ENCODE assay signal across 1 cellular context in the genomic region with DNA sequence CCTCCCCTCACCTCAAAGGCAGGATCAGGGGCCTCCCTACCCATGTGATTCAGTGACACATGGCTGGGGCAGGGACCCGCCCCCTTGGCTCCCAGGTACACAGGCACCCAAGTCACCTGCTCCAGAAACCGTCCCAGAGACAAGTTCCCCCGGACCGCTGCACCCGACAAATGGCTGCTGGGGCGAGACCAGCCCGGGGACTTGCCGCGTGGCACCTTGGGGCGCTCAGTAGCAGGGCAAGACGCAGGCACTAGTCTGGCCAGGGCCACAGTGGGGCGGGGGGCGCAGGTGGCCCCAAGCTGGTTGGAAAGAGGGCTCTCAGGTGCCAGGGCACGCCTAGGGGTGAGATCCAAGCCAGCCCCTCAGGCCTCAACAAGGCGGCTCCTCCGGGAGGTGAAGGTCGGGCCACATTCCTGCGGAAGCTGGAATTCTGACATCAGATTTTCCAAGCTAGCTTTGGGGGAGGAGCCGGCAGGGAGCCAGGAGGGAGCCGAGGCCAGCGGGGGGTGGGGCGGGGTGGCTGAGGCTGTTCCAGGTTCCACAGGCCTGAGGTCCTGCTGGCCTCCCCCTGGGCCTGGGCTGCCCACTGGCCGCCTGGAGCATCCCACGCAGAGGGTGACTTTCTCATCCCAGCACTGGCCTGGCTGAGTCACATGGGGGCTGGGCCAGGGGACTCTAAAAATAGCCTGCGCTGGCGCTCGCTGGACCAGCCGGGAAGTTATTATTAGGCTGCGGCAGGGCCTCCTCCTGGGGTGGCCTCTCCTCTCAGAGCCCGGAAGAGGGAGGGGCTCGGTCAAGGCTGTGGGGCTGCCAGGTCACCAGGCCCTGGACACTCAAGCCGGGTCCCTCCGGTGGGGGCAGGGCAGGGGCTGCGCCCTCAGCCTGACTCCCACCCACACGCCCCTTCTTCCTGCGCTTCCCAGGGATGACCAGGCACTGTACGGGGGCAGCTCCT.
TF ChIP-seq lines count a peak whose summit lies in the region.

No MANE protein-coding gene starts in this region.

TF ChIP-seq in HepG2, 621 proteins besides CTCF, POLR2A, EP300 and RAD21 (continued from another document and continues in another):
- TF ChIP-seq, protein P1, sequence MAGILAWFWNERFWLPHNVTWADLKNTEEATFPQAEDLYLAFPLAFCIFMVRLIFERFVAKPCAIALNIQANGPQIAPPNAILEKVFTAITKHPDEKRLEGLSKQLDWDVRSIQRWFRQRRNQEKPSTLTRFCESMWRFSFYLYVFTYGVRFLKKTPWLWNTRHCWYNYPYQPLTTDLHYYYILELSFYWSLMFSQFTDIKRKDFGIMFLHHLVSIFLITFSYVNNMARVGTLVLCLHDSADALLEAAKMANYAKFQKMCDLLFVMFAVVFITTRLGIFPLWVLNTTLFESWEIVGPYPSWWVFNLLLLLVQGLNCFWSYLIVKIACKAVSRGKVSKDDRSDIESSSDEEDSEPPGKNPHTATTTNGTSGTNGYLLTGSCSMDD (CRISPR knock-in tag; IDR thresholded peaks at IDR 0.05), result no peak
- TF ChIP-seq ZNF615 (CRISPR knock-in tag; IDR thresholded peaks at IDR 0.05; ENCODE audit: borderline replicate concordance), result no peak
- TF ChIP-seq, protein P2, sequence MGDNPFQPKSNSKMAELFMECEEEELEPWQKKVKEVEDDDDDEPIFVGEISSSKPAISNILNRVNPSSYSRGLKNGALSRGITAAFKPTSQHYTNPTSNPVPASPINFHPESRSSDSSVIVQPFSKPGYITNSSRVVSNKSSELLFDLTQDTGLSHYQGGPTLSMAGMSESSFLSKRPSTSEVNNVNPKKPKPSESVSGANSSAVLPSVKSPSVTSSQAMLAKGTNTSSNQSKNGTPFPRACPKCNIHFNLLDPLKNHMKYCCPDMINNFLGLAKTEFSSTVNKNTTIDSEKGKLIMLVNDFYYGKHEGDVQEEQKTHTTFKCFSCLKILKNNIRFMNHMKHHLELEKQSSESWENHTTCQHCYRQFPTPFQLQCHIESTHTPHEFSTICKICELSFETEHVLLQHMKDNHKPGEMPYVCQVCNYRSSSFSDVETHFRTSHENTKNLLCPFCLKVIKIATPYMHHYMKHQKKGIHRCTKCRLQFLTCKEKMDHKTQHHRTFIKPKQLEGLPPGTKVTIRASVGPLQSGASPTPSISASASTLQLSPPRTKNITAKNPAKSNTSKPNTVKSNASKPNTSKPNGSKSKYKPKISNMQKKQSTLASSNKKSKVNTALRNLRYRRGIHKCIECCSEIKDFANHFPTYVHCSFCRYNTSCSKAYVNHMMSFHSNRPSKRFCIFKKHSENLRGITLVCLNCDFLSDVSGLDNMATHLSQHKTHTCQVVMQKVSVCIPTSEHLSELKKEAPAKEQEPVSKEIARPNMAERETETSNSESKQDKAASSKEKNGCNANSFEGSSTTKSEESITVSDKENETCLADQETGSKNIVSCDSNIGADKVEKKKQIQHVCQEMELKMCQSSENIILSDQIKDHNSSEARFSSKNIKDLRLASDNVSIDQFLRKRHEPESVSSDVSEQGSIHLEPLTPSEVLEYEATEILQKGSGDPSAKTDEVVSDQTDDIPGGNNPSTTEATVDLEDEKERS (CRISPR knock-in tag; IDR thresholded peaks at IDR 0.05), result peak; percentile 30; the same call in 1 of the 2 replicates
- TF ChIP-seq KMT2A (CRISPR knock-in tag; IDR thresholded peaks at IDR 0.05), result no peak
- peak; percentile 54; the same call in 1 of the 2 replicates for TF ChIP-seq ZNF350 (CRISPR knock-in tag; IDR thresholded peaks at IDR 0.05; ENCODE audit: borderline replicate concordance, low read depth)
- TF ChIP-seq SNRNP70 (IDR thresholded peaks at IDR 0.05; ENCODE audit: low read depth, low read length), result no peak
- TF ChIP-seq JDP2 (CRISPR knock-in tag; IDR thresholded peaks at IDR 0.05; ENCODE audit: borderline replicate concordance), result no peak
- peak; percentile 68 for TF ChIP-seq BCL6 (CRISPR knock-in tag; IDR thresholded peaks at IDR 0.05)
- no peak for TF ChIP-seq FLYWCH1 (CRISPR knock-in tag; IDR thresholded peaks at IDR 0.05)
- TF ChIP-seq ZNF713 (CRISPR knock-in tag; IDR thresholded peaks at IDR 0.05), result no peak
- no peak for TF ChIP-seq PTBP1 (IDR thresholded peaks at IDR 0.05; ENCODE audit: low read depth, low read length, poor library complexity, severe bottlenecking)
- no peak for TF ChIP-seq EZH2 (conservative IDR thresholded peaks at IDR 0.05; ENCODE audit: low read depth, low read length)
- peak; percentile 69 for TF ChIP-seq GFI1 (CRISPR knock-in tag; IDR thresholded peaks at IDR 0.05; ENCODE audit: borderline replicate concordance)
- no peak for TF ChIP-seq NCOA5 (CRISPR knock-in tag; IDR thresholded peaks at IDR 0.05)
- no peak for TF ChIP-seq ZMYM2 (CRISPR knock-in tag; IDR thresholded peaks at IDR 0.05)
- no peak for TF ChIP-seq ZNF326 (CRISPR knock-in tag; IDR thresholded peaks at IDR 0.05; ENCODE audit: borderline replicate concordance)
- TF ChIP-seq MEF2D (CRISPR knock-in tag; IDR thresholded peaks at IDR 0.05), result peak; percentile 100
- TF ChIP-seq, protein P3, sequence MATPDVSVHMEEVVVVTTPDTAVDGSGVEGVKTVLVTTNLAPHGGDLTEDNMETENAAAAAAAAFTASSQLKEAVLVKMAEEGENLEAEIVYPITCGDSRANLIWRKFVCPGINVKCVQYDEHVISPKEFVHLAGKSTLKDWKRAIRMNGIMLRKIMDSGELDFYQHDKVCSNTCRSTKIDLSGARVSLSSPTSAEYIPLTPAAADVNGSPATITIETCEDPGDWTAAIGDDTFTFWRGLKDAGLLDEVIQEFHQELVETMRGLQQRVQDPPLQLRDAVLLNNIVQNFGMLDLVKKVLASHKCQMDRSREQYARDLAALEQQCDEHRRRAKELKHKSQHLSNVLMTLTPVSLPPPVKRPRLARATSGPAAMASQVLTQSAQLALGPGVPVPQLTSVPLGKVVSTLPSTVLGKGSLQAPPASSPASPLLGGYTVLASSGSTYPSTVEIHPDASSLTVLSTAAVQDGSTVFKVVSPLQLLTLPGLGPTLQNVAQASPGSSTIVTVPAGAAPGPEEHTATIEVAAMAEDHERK (CRISPR knock-in tag; IDR thresholded peaks at IDR 0.05; ENCODE audit: low read depth), result no peak
- TF ChIP-seq, protein P4, sequence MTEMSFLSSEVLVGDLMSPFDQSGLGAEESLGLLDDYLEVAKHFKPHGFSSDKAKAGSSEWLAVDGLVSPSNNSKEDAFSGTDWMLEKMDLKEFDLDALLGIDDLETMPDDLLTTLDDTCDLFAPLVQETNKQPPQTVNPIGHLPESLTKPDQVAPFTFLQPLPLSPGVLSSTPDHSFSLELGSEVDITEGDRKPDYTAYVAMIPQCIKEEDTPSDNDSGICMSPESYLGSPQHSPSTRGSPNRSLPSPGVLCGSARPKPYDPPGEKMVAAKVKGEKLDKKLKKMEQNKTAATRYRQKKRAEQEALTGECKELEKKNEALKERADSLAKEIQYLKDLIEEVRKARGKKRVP (CRISPR knock-in tag; IDR thresholded peaks at IDR 0.05), result no peak
- peak; percentile 41; the same call in 1 of the 2 replicates for TF ChIP-seq ZBTB8A (CRISPR knock-in tag; IDR thresholded peaks at IDR 0.05; ENCODE audit: borderline replicate concordance, low read depth)
- TF ChIP-seq KAT7 (CRISPR knock-in tag; IDR thresholded peaks at IDR 0.05; ENCODE audit: borderline replicate concordance), result no peak; the same call in 1 of the 2 replicates
- TF ChIP-seq ZNF484 (CRISPR knock-in tag; IDR thresholded peaks at IDR 0.05; ENCODE audit: borderline replicate concordance, low read depth), result no peak
- TF ChIP-seq PAX8 (CRISPR knock-in tag; IDR thresholded peaks at IDR 0.05; ENCODE audit: borderline replicate concordance), result no peak
- TF ChIP-seq ARHGAP35 (CRISPR knock-in tag; IDR thresholded peaks at IDR 0.05; ENCODE audit: borderline replicate concordance), result peak; percentile 33; the same call in 1 of the 2 replicates
- no peak for TF ChIP-seq ZNF17 (CRISPR knock-in tag; IDR thresholded peaks at IDR 0.05)
- TF ChIP-seq, protein P5, sequence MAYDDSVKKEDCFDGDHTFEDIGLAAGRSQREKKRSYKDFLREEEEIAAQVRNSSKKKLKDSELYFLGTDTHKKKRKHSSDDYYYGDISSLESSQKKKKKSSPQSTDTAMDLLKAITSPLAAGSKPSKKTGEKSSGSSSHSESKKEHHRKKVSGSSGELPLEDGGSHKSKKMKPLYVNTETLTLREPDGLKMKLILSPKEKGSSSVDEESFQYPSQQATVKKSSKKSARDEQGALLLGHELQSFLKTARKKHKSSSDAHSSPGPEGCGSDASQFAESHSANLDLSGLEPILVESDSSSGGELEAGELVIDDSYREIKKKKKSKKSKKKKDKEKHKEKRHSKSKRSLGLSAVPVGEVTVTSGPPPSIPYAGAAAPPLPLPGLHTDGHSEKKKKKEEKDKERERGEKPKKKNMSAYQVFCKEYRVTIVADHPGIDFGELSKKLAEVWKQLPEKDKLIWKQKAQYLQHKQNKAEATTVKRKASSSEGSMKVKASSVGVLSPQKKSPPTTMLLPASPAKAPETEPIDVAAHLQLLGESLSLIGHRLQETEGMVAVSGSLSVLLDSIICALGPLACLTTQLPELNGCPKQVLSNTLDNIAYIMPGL (CRISPR knock-in tag; IDR thresholded peaks at IDR 0.05; ENCODE audit: borderline replicate concordance in 1 of 2, low read depth in 1 of 2), result peak in 1 of 2 experiments; percentile 21; a peak in 2 of 4 replicates
- no peak; the same call in 1 of the 2 replicates for TF ChIP-seq KLF15 (CRISPR knock-in tag; IDR thresholded peaks at IDR 0.05; ENCODE audit: borderline replicate concordance)
- TF ChIP-seq ZNF383 (CRISPR knock-in tag; IDR thresholded peaks at IDR 0.05; ENCODE audit: borderline replicate concordance), result no peak
- TF ChIP-seq DNMT3B (CRISPR knock-in tag; conservative IDR thresholded peaks at IDR 0.05), result 0 out of 2 replicates have a peak, but pooled peaks have one; percentile 24
- peak; percentile 71 for TF ChIP-seq ELF1 (CRISPR knock-in tag; IDR thresholded peaks at IDR 0.05)
- TF ChIP-seq ZNF20 (CRISPR knock-in tag; IDR thresholded peaks at IDR 0.05), result 0 out of 2 replicates have a peak, but pooled peaks have one; percentile 22
- peak; percentile 70 for TF ChIP-seq GATAD2A (CRISPR knock-in tag; IDR thresholded peaks at IDR 0.05)
- peak; percentile 26; the same call in 1 of the 2 replicates for TF ChIP-seq ZNF776 (CRISPR knock-in tag; IDR thresholded peaks at IDR 0.05)
- no peak for TF ChIP-seq MBD4 (IDR thresholded peaks at IDR 0.05; ENCODE audit: borderline replicate concordance, low read length)
- no peak for TF ChIP-seq ZSCAN22 (CRISPR knock-in tag; IDR thresholded peaks at IDR 0.05)
- peak; percentile 50; the same call in 1 of the 2 replicates for TF ChIP-seq ZNF547 (CRISPR knock-in tag; IDR thresholded peaks at IDR 0.05)
- no peak for TF ChIP-seq ISX (CRISPR knock-in tag; conservative IDR thresholded peaks at IDR 0.05)
- no peak for TF ChIP-seq ZNF605 (CRISPR knock-in tag; IDR thresholded peaks at IDR 0.05)
- no peak for TF ChIP-seq MEIS1 (CRISPR knock-in tag; IDR thresholded peaks at IDR 0.05; ENCODE audit: borderline replicate concordance)
- TF ChIP-seq ZNF260 (CRISPR knock-in tag; IDR thresholded peaks at IDR 0.05; ENCODE audit: borderline replicate concordance, low read depth), result no peak
- TF ChIP-seq SNAPC2 (CRISPR knock-in tag; IDR thresholded peaks at IDR 0.05), result no peak
- TF ChIP-seq HMG20B (CRISPR knock-in tag; conservative IDR thresholded peaks at IDR 0.05), result 0 out of 2 replicates have a peak, but pooled peaks have one; percentile 5
- TF ChIP-seq, protein P6, sequence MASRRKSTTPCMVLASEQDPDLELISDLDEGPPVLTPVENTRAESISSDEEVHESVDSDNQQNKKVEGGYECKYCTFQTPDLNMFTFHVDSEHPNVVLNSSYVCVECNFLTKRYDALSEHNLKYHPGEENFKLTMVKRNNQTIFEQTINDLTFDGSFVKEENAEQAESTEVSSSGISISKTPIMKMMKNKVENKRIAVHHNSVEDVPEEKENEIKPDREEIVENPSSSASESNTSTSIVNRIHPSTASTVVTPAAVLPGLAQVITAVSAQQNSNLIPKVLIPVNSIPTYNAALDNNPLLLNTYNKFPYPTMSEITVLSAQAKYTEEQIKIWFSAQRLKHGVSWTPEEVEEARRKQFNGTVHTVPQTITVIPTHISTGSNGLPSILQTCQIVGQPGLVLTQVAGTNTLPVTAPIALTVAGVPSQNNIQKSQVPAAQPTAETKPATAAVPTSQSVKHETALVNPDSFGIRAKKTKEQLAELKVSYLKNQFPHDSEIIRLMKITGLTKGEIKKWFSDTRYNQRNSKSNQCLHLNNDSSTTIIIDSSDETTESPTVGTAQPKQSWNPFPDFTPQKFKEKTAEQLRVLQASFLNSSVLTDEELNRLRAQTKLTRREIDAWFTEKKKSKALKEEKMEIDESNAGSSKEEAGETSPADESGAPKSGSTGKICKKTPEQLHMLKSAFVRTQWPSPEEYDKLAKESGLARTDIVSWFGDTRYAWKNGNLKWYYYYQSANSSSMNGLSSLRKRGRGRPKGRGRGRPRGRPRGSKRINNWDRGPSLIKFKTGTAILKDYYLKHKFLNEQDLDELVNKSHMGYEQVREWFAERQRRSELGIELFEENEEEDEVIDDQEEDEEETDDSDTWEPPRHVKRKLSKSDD (CRISPR knock-in tag; IDR thresholded peaks at IDR 0.05; ENCODE audit: low read depth), result no peak
- peak; percentile 90 for TF ChIP-seq RXRB (CRISPR knock-in tag; IDR thresholded peaks at IDR 0.05; ENCODE audit: borderline replicate concordance)
- TF ChIP-seq ZNF556 (CRISPR knock-in tag; IDR thresholded peaks at IDR 0.05; ENCODE audit: borderline replicate concordance), result no peak
- TF ChIP-seq CHCHD3 (CRISPR knock-in tag; IDR thresholded peaks at IDR 0.05), result no peak
- TF ChIP-seq MXI1 (IDR thresholded peaks at IDR 0.05; ENCODE audit: borderline replicate concordance, low read depth, low read length), result 0 out of 3 replicates have a peak, but pooled peaks have one; percentile 12
- TF ChIP-seq HIVEP1 (CRISPR knock-in tag; IDR thresholded peaks at IDR 0.05), result no peak; the same call in 1 of the 2 replicates
- no peak for TF ChIP-seq ZFP1 (CRISPR knock-in tag; IDR thresholded peaks at IDR 0.05)
- no peak for TF ChIP-seq ZNF251 (CRISPR knock-in tag; IDR thresholded peaks at IDR 0.05)
- TF ChIP-seq ZNF619 (CRISPR knock-in tag; IDR thresholded peaks at IDR 0.05), result no peak
- no peak for TF ChIP-seq ZNF367 (CRISPR knock-in tag; IDR thresholded peaks at IDR 0.05; ENCODE audit: borderline replicate concordance)
- TF ChIP-seq, protein P7, sequence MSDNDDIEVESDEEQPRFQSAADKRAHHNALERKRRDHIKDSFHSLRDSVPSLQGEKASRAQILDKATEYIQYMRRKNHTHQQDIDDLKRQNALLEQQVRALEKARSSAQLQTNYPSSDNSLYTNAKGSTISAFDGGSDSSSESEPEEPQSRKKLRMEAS (IDR thresholded peaks at IDR 0.05), result peak; percentile 26; the same call in 1 of the 2 replicates
- TF ChIP-seq, protein P8, sequence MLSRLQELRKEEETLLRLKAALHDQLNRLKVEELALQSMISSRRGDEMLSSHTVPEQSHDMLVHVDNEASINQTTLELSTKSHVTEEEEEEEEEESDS (CRISPR knock-in tag; IDR thresholded peaks at IDR 0.05; ENCODE audit: borderline replicate concordance), result no peak
- no peak for TF ChIP-seq ZNF225 (CRISPR knock-in tag; IDR thresholded peaks at IDR 0.05)
